11 cellular contexts compared by ENCODE assay signal in genomic region chr7:2525161-2525930, GRCh38. TPM values are rescaled to one million over a fixed set of nuclear protein-coding genes. Genes with fewer than 3 reads are reported as not detected.
DNase-seq lines count a peak whose midpoint lies in the region; ATAC-seq and TF ChIP-seq lines count a peak whose summit lies in the region.
"Had no signal": no experiment of that assay in that cellular context is flagged by ENCODE, and none has a peak within 500 bp of the region (broad histone marks: within the 10 kb centered on the region; RNA-seq: fewer than 3 reads in every experiment).

No MANE protein-coding gene starts in this region.

- H3K4me3 ChIP-seq in CD4-positive, alpha-beta memory T cell (ENCODE audit: low read length in 2 of 2), result no peak overlapping the region
- H3K4me3 ChIP-seq in foreskin fibroblast (ENCODE audit: low read depth in 1 of 2, low read length in 2 of 2), result no peak overlapping the region

- no peaks in the 10 kb centered on the region for H3K9me3 ChIP-seq in CD4-positive, alpha-beta memory T cell (ENCODE audit: control insufficient read depth in 1 of 2, low read length in 2 of 2)
- H3K9me3 ChIP-seq: heart right ventricle had no signal

- H3K9me3 Mint-ChIP-seq in CD4-positive, alpha-beta memory T cell, result no peaks in the 10 kb centered on the region
- no peaks in the 10 kb centered on the region for H3K9me3 Mint-ChIP-seq in activated B cell treated with CpG ODN at 0.5 μM for 24 hours
- no peaks in the 10 kb centered on the region for H3K9me3 Mint-ChIP-seq in naive thymus-derived CD8-positive, alpha-beta T cell
- H3K9me3 Mint-ChIP-seq: activated naive CD4-positive, alpha-beta T cell treated with anti-CD3 and anti-CD28 coated beads, Interleukin-2, amount 50 U/mL, for 72 hours had no signal

- H3K4me3 Mint-ChIP-seq in CD4-positive, alpha-beta memory T cell, result peak overlapping the region in 5 of 8 donors; percentile 16 to 49 (median 40)
- no peak overlapping the region for H3K4me3 Mint-ChIP-seq in activated B cell treated with CpG ODN at 0.5 μM for 24 hours
- peak overlapping the region in 6 of 10 donors; percentile 18 to 49 (median 33) for H3K4me3 Mint-ChIP-seq in naive thymus-derived CD8-positive, alpha-beta T cell

- intact Hi-C loops in CD4-positive, alpha-beta memory T cell (cut with micrococcal nuclease), result no loop called here
- intact Hi-C loops in activated B cell treated with CpG ODN at 0.5 μM for 24 hours (cut with micrococcal nuclease), result loop anchor here (5.0 to 10.0 kb wide), 3 partner anchors 228 to 1301 kb away; partner anchors contain the start of gene MAD1L1

- no peak for TF ChIP-seq CTCF in 22Rv1 (IDR thresholded peaks at IDR 0.05)
- no peak for TF ChIP-seq CTCF in activated B cell treated with CpG ODN at 0.5 μM for 24 hours (IDR thresholded peaks at IDR 0.05)
- TF ChIP-seq CTCF in foreskin fibroblast (IDR thresholded peaks at IDR 0.05; ENCODE audit: low read depth, low read length), result no peak

- peaks cover 83% of the 10 kb centered on the region for H3K4me1 ChIP-seq in CD4-positive, alpha-beta memory T cell (ENCODE audit: insufficient read depth, low read length)

- H3K27me3 ChIP-seq in CD4-positive, alpha-beta memory T cell (ENCODE audit: insufficient read depth, low read length), result no peaks in the 10 kb centered on the region

- peak overlapping the region in 3 of 7 donors; percentile 57 to 92 (median 68) for H3K27ac Mint-ChIP-seq in CD4-positive, alpha-beta memory T cell
- peak overlapping the region; percentile 50 for H3K27ac Mint-ChIP-seq in activated B cell treated with CpG ODN at 0.5 μM for 24 hours
- H3K27ac Mint-ChIP-seq in naive thymus-derived CD8-positive, alpha-beta T cell, result peak overlapping the region in 7 of 10 donors; percentile 13 to 83 (median 59)
- H3K27ac Mint-ChIP-seq: activated naive CD4-positive, alpha-beta T cell treated with anti-CD3 and anti-CD28 coated beads, Interleukin-2, amount 50 U/mL, for 72 hours had no signal

- POLR2A ChIA-PET in CD4-positive, alpha-beta memory T cell (lab: Charles Lee; ENCODE audit: partially characterized antibody), result interaction anchor here (0.9 to 15.7 kb wide), 3 partner anchors 15 to 33 kb away, joined by 3 to 511 read pairs (median 3); no protein-coding TSS in a partner anchor
- POLR2A ChIA-PET in activated B cell treated with CpG ODN at 0.5 μM for 24 hours (lab: Charles Lee), result interaction anchor here (0.6 to 6.9 kb wide), 5 partner anchors 15 to 185 kb away, joined by 3 to 304 read pairs (median 17); partner anchors contain the start of gene IQCE
- POLR2A ChIA-PET in naive thymus-derived CD8-positive, alpha-beta T cell (lab: Charles Lee), result interaction anchor here (0.7 to 15.4 kb wide), 5 partner anchors 14 to 34 kb away, joined by 3 to 821 read pairs (median 8); partner anchors contain the start of genes IQCE and LFNG

- H3K27ac ChIP-seq in 22Rv1, result peak overlapping the region; percentile 84
- peak overlapping the region; percentile 18 for H3K27ac ChIP-seq in CD4-positive, alpha-beta memory T cell (ENCODE audit: low read depth, low read length)

- ATAC-seq in activated B cell treated with CpG ODN at 0.5 μM for 24 hours (ENCODE audit: low read depth), result no peak
- ATAC-seq in naive thymus-derived CD8-positive, alpha-beta T cell, result no peak
- no peak for ATAC-seq in GM18498 (IDR thresholded peaks at IDR 0.05; ENCODE audit: unreplicated experiment)
- no peak for ATAC-seq in GM18519 (IDR thresholded peaks at IDR 0.05; ENCODE audit: low FRiP score, unreplicated experiment)
- ATAC-seq: activated naive CD4-positive, alpha-beta T cell treated with anti-CD3 and anti-CD28 coated beads, Interleukin-2, amount 50 U/mL, for 72 hours; heart right ventricle had no signal

- peaks cover 34% of the 10 kb centered on the region for H3K36me3 ChIP-seq in CD4-positive, alpha-beta memory T cell (ENCODE audit: insufficient read depth, low read length)

- no peak for DNase-seq in CD4-positive, alpha-beta memory T cell
- DNase-seq in activated B cell treated with CpG ODN at 0.5 μM for 24 hours (no peak), foreskin fibroblast (no peak), NK-92 (lab: John Stamatoyannopoulos, UW; ENCODE audit: unreplicated experiment) (no peak)
- peak in 1 of 10 donors; percentile 9 for DNase-seq in naive thymus-derived CD8-positive, alpha-beta T cell
- DNase-seq: stimulated activated naive CD4-positive, alpha-beta T cell treated with Interleukin-2 at 50 U/mL for 16 hours had no signal

- H3K36me3 Mint-ChIP-seq in CD4-positive, alpha-beta memory T cell, result peaks cover 18 to 55% of the 10 kb centered on the region in 2 donors
- H3K36me3 Mint-ChIP-seq in activated B cell treated with CpG ODN at 0.5 μM for 24 hours (ENCODE audit: low read depth), result peaks cover 50% of the 10 kb centered on the region
- H3K36me3 Mint-ChIP-seq in naive thymus-derived CD8-positive, alpha-beta T cell, result peaks cover 4 to 42% (median 10%) of the 10 kb centered on the region in 3 donors

- H3K27me3 Mint-ChIP-seq in CD4-positive, alpha-beta memory T cell, result no peaks in the 10 kb centered on the region
- no peaks in the 10 kb centered on the region for H3K27me3 Mint-ChIP-seq in activated B cell treated with CpG ODN at 0.5 μM for 24 hours
- no peaks in the 10 kb centered on the region for H3K27me3 Mint-ChIP-seq in naive thymus-derived CD8-positive, alpha-beta T cell

- H3K4me1 Mint-ChIP-seq in CD4-positive, alpha-beta memory T cell, result peaks cover 18 to 74% (median 55%) of the 10 kb centered on the region in 4 donors
- peaks cover 84% of the 10 kb centered on the region for H3K4me1 Mint-ChIP-seq in activated B cell treated with CpG ODN at 0.5 μM for 24 hours
- H3K4me1 Mint-ChIP-seq in naive thymus-derived CD8-positive, alpha-beta T cell, result peaks cover 23 to 73% (median 70%) of the 10 kb centered on the region in 4 donors

- CTCF ChIA-PET in CD4-positive, alpha-beta memory T cell (lab: Charles Lee; ENCODE audit: partially characterized antibody), result interaction anchor here (1.1 kb wide), 1 partner anchor 186 kb away, joined by 3 read pairs; no protein-coding TSS in a partner anchor
- CTCF ChIA-PET in activated B cell treated with CpG ODN at 0.5 μM for 24 hours (lab: Charles Lee), result interaction anchor here (1.6 kb wide), 1 partner anchor 84 kb away, joined by 4 read pairs; no protein-coding TSS in a partner anchor

RNA-seq across cellular contexts. Expression of gene LFNG, which starts 5.8 kb away (rescaled TPM):
- 100 to 1,000 TPM; 125 to 127 TPM for total RNA-seq in CD4-positive, alpha-beta memory T cell
- 1 to 10 TPM in 1 of 2 donors, under 1 TPM in 1; 0.09 to 4.1 TPM for polyA plus RNA-seq in CD4-positive, alpha-beta memory T cell
- total RNA-seq in activated B cell treated with CpG ODN at 0.5 μM for 24 hours, result 87.4 and 95.8 TPM in 2 replicates
- total RNA-seq in naive thymus-derived CD8-positive, alpha-beta T cell, result 100 to 1,000 TPM; 151 to 153 TPM
- 1 to 10 TPM in 2 of 3 donors, under 1 TPM in 1; 0.54 to 3.0 (median 1.6) TPM for polyA plus RNA-seq in naive thymus-derived CD8-positive, alpha-beta T cell

RNA-seq across cellular contexts. Expression of gene BRAT1, which starts 30.0 kb away (rescaled TPM):
- 10 to 100 TPM; 37.0 to 41.4 TPM for total RNA-seq in CD4-positive, alpha-beta memory T cell
- 10 to 100 TPM; 24.2 to 42.4 TPM for polyA plus RNA-seq in CD4-positive, alpha-beta memory T cell
- 29.6 and 31.7 TPM in 2 replicates for total RNA-seq in activated B cell treated with CpG ODN at 0.5 μM for 24 hours
- total RNA-seq in naive thymus-derived CD8-positive, alpha-beta T cell, result 10 to 100 TPM; 32.2 to 32.4 TPM
- polyA plus RNA-seq in naive thymus-derived CD8-positive, alpha-beta T cell, result 10 to 100 TPM; 21.0 to 43.6 (median 25.4) TPM

RNA-seq across cellular contexts. Expression of gene IQCE, which starts 33.4 kb away (rescaled TPM):
- 1 to 10 TPM; 8.2 to 9.4 TPM for total RNA-seq in CD4-positive, alpha-beta memory T cell
- 1 to 10 TPM in 1 of 2 donors, under 1 TPM in 1; 0.81 to 3.7 TPM for polyA plus RNA-seq in CD4-positive, alpha-beta memory T cell
- 7.5 and 7.7 TPM in 2 replicates for total RNA-seq in activated B cell treated with CpG ODN at 0.5 μM for 24 hours
- total RNA-seq in naive thymus-derived CD8-positive, alpha-beta T cell, result 1 to 10 TPM; 6.6 to 8.9 TPM
- 1 to 10 TPM in 2 of 3 donors, under 1 TPM in 1; 0.77 to 2.2 (median 2.0) TPM for polyA plus RNA-seq in naive thymus-derived CD8-positive, alpha-beta T cell

RNA-seq across cellular contexts. Expression of gene GRIFIN, which starts 49.1 kb away (rescaled TPM):
- total RNA-seq in CD4-positive, alpha-beta memory T cell, result not detected
- not detected for polyA plus RNA-seq in CD4-positive, alpha-beta memory T cell
- not detected in 2 replicates for total RNA-seq in activated B cell treated with CpG ODN at 0.5 μM for 24 hours
- total RNA-seq in naive thymus-derived CD8-positive, alpha-beta T cell, result not detected
- not detected for polyA plus RNA-seq in naive thymus-derived CD8-positive, alpha-beta T cell
- total RNA-seq: activated naive CD4-positive, alpha-beta T cell treated with anti-CD3 and anti-CD28 coated beads, Interleukin-2, amount 50 U/mL, for 72 hours; heart right ventricle had no signal
- polyA plus RNA-seq: heart right ventricle had no signal
